Comparison of ENCODE assay signal across 1 cellular context in the genomic region with DNA sequence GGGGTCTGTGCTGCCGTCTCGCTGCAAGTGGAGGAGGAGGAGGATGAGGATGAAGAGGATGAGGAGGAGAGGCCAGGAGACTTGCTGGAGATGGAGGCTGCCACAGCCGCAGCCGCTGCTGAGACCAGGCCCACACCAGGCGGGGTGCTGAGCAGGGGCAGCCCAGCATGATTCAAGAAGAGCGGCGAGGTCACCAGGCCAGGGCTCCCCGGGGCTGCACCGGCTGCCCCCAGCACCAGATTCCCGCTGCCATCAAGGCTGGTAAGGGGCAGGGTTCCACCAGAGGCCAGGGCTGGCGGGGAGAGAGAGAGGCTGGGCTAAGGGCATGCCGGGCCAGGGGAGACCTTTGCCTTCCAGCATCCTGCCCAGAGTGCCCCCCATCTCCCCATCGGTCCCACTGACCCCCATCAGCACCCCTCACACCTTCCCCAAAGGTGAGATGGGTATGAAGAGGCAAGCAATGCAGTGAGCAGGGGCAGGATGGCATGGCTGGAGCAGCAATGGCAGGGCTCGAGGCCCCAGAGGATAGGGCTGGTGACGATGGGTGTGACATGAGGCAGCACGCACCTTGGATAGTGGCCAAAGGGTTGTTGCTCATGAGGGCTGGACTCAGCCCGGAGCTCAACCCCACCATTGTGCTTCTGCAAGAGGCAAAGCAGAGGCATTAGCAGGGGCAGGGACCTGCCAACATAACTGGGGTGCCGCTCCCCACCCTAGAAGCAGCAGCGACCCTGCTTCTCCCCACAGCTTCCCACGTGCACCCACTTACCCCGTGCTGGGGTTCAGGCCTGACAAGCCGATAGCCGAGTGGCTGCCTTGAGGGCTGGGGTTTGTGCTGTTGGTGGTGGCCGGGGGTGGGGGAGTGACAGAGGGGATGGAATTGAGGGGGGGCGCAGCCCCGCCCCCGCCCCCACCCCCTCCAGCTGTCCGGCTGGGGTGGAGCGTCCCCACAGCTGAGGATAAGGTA.
TF ChIP-seq lines count a peak whose summit lies in the region.

No MANE protein-coding gene starts in this region.

TF ChIP-seq in IMR-90, 13 proteins besides CTCF, POLR2A, EP300 and RAD21 (continued from another document):
- TF ChIP-seq BHLHE40 (IDR thresholded peaks at IDR 0.05; ENCODE audit: low read depth, low read length) = no peak
- TF ChIP-seq MAFK (IDR thresholded peaks at IDR 0.05; ENCODE audit: low read depth, low read length) = no peak
- no peak for TF ChIP-seq RFX5 (IDR thresholded peaks at IDR 0.05; ENCODE audit: low read depth, low read length)
- TF ChIP-seq MAZ (IDR thresholded peaks at IDR 0.05; ENCODE audit: borderline replicate concordance, low read depth, low read length) = no peak
- TF ChIP-seq RCOR1 (IDR thresholded peaks at IDR 0.05; ENCODE audit: insufficient replicate concordance, low read length) = no peak
- no peak for TF ChIP-seq CHD1 (IDR thresholded peaks at IDR 0.05; ENCODE audit: low read depth, low read length)
- no peak for TF ChIP-seq USF2 (IDR thresholded peaks at IDR 0.05; ENCODE audit: low read depth, low read length)
- no peak for TF ChIP-seq MXI1 (IDR thresholded peaks at IDR 0.05; ENCODE audit: borderline replicate concordance, low read depth, low read length)
